32 cellular contexts compared by ENCODE assay signal in the genomic region with DNA sequence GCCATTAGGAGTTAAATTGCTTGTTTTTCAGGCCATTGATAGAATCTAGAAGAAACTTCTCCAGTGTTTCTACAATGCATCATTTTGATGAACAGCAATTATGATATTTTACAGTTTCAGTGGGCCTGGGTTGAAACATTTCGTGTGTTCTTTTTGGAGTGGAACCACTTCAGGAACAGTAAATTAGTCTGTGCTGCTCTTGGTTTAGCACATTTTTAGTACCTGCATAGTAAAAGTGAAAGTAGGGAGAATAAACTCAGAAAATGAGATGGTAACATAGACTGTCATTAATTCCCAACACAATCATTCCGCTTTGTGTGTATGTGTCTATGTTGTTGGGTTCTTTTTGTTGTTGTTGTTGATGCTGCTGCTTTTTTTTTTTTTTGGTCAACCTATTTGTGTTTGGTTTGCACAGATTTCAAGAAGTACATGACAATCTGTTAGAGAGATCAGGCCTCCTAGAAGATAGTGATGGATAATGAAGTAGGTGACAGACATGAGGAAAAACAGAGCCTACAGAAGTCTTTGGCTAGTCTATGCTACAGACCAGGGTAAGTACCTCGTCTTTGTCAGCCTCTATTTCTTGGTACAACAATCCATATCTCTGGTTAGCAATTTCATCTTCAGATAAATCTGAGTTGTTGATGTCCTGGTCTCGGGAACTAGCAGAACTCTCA.
DNase-seq lines count a peak whose midpoint lies in the region; ATAC-seq, FAIRE-seq and TF ChIP-seq lines count a peak whose summit lies in the region.
"Had no signal": no experiment of that assay in that cellular context is flagged by ENCODE, and none has a peak within 500 bp of the region (broad histone marks: within the 10 kb centered on the region; RNA-seq: fewer than 3 reads in every experiment).

No MANE protein-coding gene starts in this region.

- H3K9ac ChIP-seq in MM.1S (ENCODE audit: low read length) (no peak overlapping the region), kidney (ENCODE audit: low read length in 2 of 2) (no peak overlapping the region)
- H3K9ac ChIP-seq: BLaER1 had no signal

- peak overlapping the region; percentile 35 for H3K4me3 Mint-ChIP-seq in natural killer cell
- no peak overlapping the region for H3K4me3 Mint-ChIP-seq in natural killer cell treated with Interleukin-12 subunit alpha and Interleukin-12 subunit beta and Interleukin-15 and Interleukin-18, amount 100 ng/mL, for 72 hours
- H3K4me3 Mint-ChIP-seq in effector memory CD8-positive, alpha-beta T cell: peak overlapping the region in 1 of 2 donors; percentile 54
- H3K4me3 Mint-ChIP-seq: activated CD8-positive, alpha-beta memory T cell treated with anti-CD3 and anti-CD28 coated beads, Interleukin-2, amount 10 ng/mL, durations not matched to agents 7 days and 5 days; GM23338 had no signal

- H3K36me3 ChIP-seq in MM.1S (replicated peaks; ENCODE audit: insufficient read depth, low read length) (no peaks in the 10 kb centered on the region), kidney (ENCODE audit: control insufficient read depth in 1 of 2, insufficient read depth in 2 of 2, low read length in 2 of 2) (no peaks in the 10 kb centered on the region)
- H3K36me3 ChIP-seq: BLaER1, cardiac muscle cell, colonic mucosa, right atrium auricular region, thyroid gland had no signal

- H3K9me3 Mint-ChIP-seq in natural killer cell: no peaks in the 10 kb centered on the region
- H3K9me3 Mint-ChIP-seq in natural killer cell treated with Interleukin-12 subunit alpha and Interleukin-12 subunit beta and Interleukin-15 and Interleukin-18, amount 100 ng/mL, for 72 hours: no peaks in the 10 kb centered on the region
- no peaks in the 10 kb centered on the region for H3K9me3 Mint-ChIP-seq in effector memory CD8-positive, alpha-beta T cell
- H3K9me3 Mint-ChIP-seq: GM23338 had no signal

- no peaks in the 10 kb centered on the region for H3K9me3 ChIP-seq in MM.1S (replicated peaks; ENCODE audit: insufficient read depth, low read length)
- H3K9me3 ChIP-seq in kidney (ENCODE audit: control insufficient read depth in 1 of 2, low read length in 2 of 2): no peaks in the 10 kb centered on the region
- H3K9me3 ChIP-seq: BLaER1, colonic mucosa, right atrium auricular region, thyroid gland had no signal

- H3K4me1 ChIP-seq in MM.1S (ENCODE audit: low read length) (peaks cover 23% of the 10 kb centered on the region), kidney (ENCODE audit: control insufficient read depth in 1 of 2, insufficient read depth in 1 of 2, low read depth in 1 of 2, low read length in 2 of 2) (no peaks in the 10 kb centered on the region)
- H3K4me1 ChIP-seq: colonic mucosa, thyroid gland had no signal

- peaks cover 0 to 4% of the 10 kb centered on the region in 2 donors for H3K27me3 Mint-ChIP-seq in natural killer cell (ENCODE audit: low read depth in 2 of 2)
- peaks cover 6 to 8% of the 10 kb centered on the region in 2 donors for H3K27me3 Mint-ChIP-seq in natural killer cell treated with Interleukin-12 subunit alpha and Interleukin-12 subunit beta and Interleukin-15 and Interleukin-18, amount 100 ng/mL, for 72 hours
- H3K27me3 Mint-ChIP-seq in effector memory CD8-positive, alpha-beta T cell: peaks cover 0 to 12% of the 10 kb centered on the region in 2 donors
- H3K27me3 Mint-ChIP-seq: activated CD8-positive, alpha-beta memory T cell treated with anti-CD3 and anti-CD28 coated beads, Interleukin-2, amount 10 ng/mL, durations not matched to agents 7 days and 5 days had no signal

- intact Hi-C loops in natural killer cell (cut with micrococcal nuclease) (no loop called here), kidney (cut with DNase I) (no loop called here)

- peak in 1 of 3 donors; percentile 57 for ATAC-seq in natural killer cell
- ATAC-seq in natural killer cell treated with Interleukin-12 subunit alpha and Interleukin-12 subunit beta and Interleukin-15 and Interleukin-18, amount 100 ng/mL, for 72 hours: no peak
- peak; percentile 74 for ATAC-seq in effector memory CD8-positive, alpha-beta T cell (replicated peaks)
- no peak for ATAC-seq in left lobe of liver
- no peak for ATAC-seq in HG03521 (IDR thresholded peaks at IDR 0.05; ENCODE audit: unreplicated experiment)
- ATAC-seq: activated CD8-positive, alpha-beta memory T cell treated with anti-CD3 and anti-CD28 coated beads, Interleukin-2, amount 10 ng/mL, durations not matched to agents 7 days and 5 days; GM23338 had no signal

- no peaks in the 10 kb centered on the region for H3K27me3 ChIP-seq in MM.1S (replicated peaks; ENCODE audit: insufficient read depth, low read length)
- H3K27me3 ChIP-seq: BLaER1, cardiac muscle cell, colonic mucosa, hepatocyte, right atrium auricular region, thyroid gland had no signal

- H3K79me2 ChIP-seq in MM.1S (ENCODE audit: low read length): no peaks in the 10 kb centered on the region
- H3K79me2 ChIP-seq: hepatocyte had no signal

- H3K4me1 Mint-ChIP-seq in natural killer cell: peaks cover 22 to 24% of the 10 kb centered on the region in 2 donors
- peaks cover 16 to 20% of the 10 kb centered on the region in 2 donors for H3K4me1 Mint-ChIP-seq in natural killer cell treated with Interleukin-12 subunit alpha and Interleukin-12 subunit beta and Interleukin-15 and Interleukin-18, amount 100 ng/mL, for 72 hours (ENCODE audit: low read depth in 2 of 2)
- peaks cover 17 to 35% of the 10 kb centered on the region in 2 donors for H3K4me1 Mint-ChIP-seq in effector memory CD8-positive, alpha-beta T cell (ENCODE audit: low read depth in 2 of 2)
- H3K4me1 Mint-ChIP-seq: GM23338 had no signal

- H3K27ac ChIP-seq in MM.1S (ENCODE audit: low read length) (no peak overlapping the region), kidney (ENCODE audit: low read depth in 2 of 2, low read length in 2 of 2) (no peak overlapping the region)
- H3K27ac ChIP-seq: BLaER1, cardiac muscle cell, colonic mucosa, hepatocyte, right atrium auricular region, thyroid gland, VCaP had no signal

- no peaks in the 10 kb centered on the region for H3K9me2 ChIP-seq in MM.1S (replicated peaks; ENCODE audit: insufficient read depth, low read length)

- FAIRE-seq in kidney (lab: Jason Lieb, UNC): no peak
- FAIRE-seq: astrocyte, HTR-8/SVneo, RCC 7860, small intestine had no signal

- peak overlapping the region; percentile 15; the same call in 1 of the 2 replicates for H3K4me2 ChIP-seq in MM.1S (ENCODE audit: low read depth, low read length)
- H3K4me2 ChIP-seq: BLaER1, GM23338, hepatocyte had no signal

- no peaks in the 10 kb centered on the region for H3K36me3 Mint-ChIP-seq in natural killer cell
- no peaks in the 10 kb centered on the region for H3K36me3 Mint-ChIP-seq in natural killer cell treated with Interleukin-12 subunit alpha and Interleukin-12 subunit beta and Interleukin-15 and Interleukin-18, amount 100 ng/mL, for 72 hours
- H3K36me3 Mint-ChIP-seq in effector memory CD8-positive, alpha-beta T cell (ENCODE audit: insufficient read depth): no peaks in the 10 kb centered on the region
- H3K36me3 Mint-ChIP-seq: activated CD8-positive, alpha-beta memory T cell treated with anti-CD3 and anti-CD28 coated beads, Interleukin-2, amount 10 ng/mL, durations not matched to agents 7 days and 5 days had no signal

- no peak overlapping the region for H3K4me3 ChIP-seq in MM.1S (ENCODE audit: low read length)
- H3K4me3 ChIP-seq in kidney (ENCODE audit: low read length in 2 of 2): no peak overlapping the region
- H3K4me3 ChIP-seq: BLaER1, cardiac muscle cell, colonic mucosa, GM23338, hepatocyte, lung, right atrium auricular region, thyroid gland had no signal

- no peak overlapping the region for H3K27ac Mint-ChIP-seq in natural killer cell
- no peak overlapping the region for H3K27ac Mint-ChIP-seq in natural killer cell treated with Interleukin-12 subunit alpha and Interleukin-12 subunit beta and Interleukin-15 and Interleukin-18, amount 100 ng/mL, for 72 hours
- H3K27ac Mint-ChIP-seq in effector memory CD8-positive, alpha-beta T cell: no peak overlapping the region
- H3K27ac Mint-ChIP-seq: activated CD8-positive, alpha-beta memory T cell treated with anti-CD3 and anti-CD28 coated beads, Interleukin-2, amount 10 ng/mL, durations not matched to agents 7 days and 5 days; GM23338 had no signal

- H3F3A ChIP-seq in MM.1S (ENCODE audit: insufficient read depth, low read length): peaks cover 7% of the 10 kb centered on the region

- H4K20me1 ChIP-seq in MM.1S (ENCODE audit: insufficient read depth, low read length): no peaks in the 10 kb centered on the region
- H4K20me1 ChIP-seq: BLaER1 had no signal

- no peak overlapping the region for H2AFZ ChIP-seq in MM.1S (ENCODE audit: low read length)
- H2AFZ ChIP-seq: GM23338, hepatocyte had no signal

- TF ChIP-seq CTCF in natural killer cell (IDR thresholded peaks at IDR 0.05) (no peak), MM.1S (IDR thresholded peaks at IDR 0.05; ENCODE audit: low read length) (no peak), kidney (IDR thresholded peaks at IDR 0.05; ENCODE audit: borderline replicate concordance, extremely low read depth, insufficient read depth) (no peak)

- DNase-seq in natural killer cell: no peak
- no peak for DNase-seq in natural killer cell treated with Interleukin-12 subunit alpha and Interleukin-12 subunit beta and Interleukin-15 and Interleukin-18, amount 100 ng/mL, for 72 hours (ENCODE audit: low spot score)
- no peak for DNase-seq in MM.1S
- no peak for DNase-seq in effector memory CD8-positive, alpha-beta T cell
- DNase-seq in kidney: no peak
- DNase-seq in left lobe of liver (ENCODE audit: low spot score): no peak
- DNase-seq: activated CD4-positive, alpha-beta T cell treated with anti-CD3 and anti-CD28 coated beads for 48 hours; activated CD8-positive, alpha-beta memory T cell treated with anti-CD3 and anti-CD28 coated beads, Interleukin-2, amount 10 ng/mL, durations not matched to agents 7 days and 5 days; Calu3; colonic mucosa; DMS79 treated with DMSO at 0.1 percent for 48 hours; effector CD4-positive, alpha-beta T cell; GDM1; NCI-H1092 treated with DMSO at 0.1 percent for 48 hours; NCI-H187; NCI-H774; posterior cingulate gyrus; SHP77 treated with DMSO at 0.1 percent for 48 hours; small intestine; T1000; thyroid gland had no signal
